In genomic region chr17:57612202-57613071, GRCh38 we compare ENCODE assay signal across 9 cellular contexts.
DNase-seq lines count a peak whose midpoint lies in the region; ATAC-seq and TF ChIP-seq lines count a peak whose summit lies in the region.
"Had no signal": no experiment of that assay in that cellular context is flagged by ENCODE, and none has a peak within 500 bp of the region (broad histone marks: within the 10 kb centered on the region; RNA-seq: fewer than 3 reads in every experiment).

No MANE protein-coding gene starts in this region.

- peaks cover 22% of the 10 kb centered on the region for H3K4me1 ChIP-seq in CD8-positive, alpha-beta memory T cell (ENCODE audit: insufficient read depth, low read length)
- no peaks in the 10 kb centered on the region for H3K4me1 ChIP-seq in uterus

- POLR2A ChIA-PET in CD8-positive, alpha-beta memory T cell (lab: Charles Lee) = no interaction called here

- no peaks in the 10 kb centered on the region for H3K9me3 ChIP-seq in CD8-positive, alpha-beta memory T cell (ENCODE audit: low read length)
- H3K9me3 ChIP-seq in uterus = no peaks in the 10 kb centered on the region

- no peak overlapping the region for H3K27ac ChIP-seq in CD8-positive, alpha-beta memory T cell (ENCODE audit: low read depth, low read length)
- no peak overlapping the region for H3K27ac ChIP-seq in uterus

- H3K4me1 Mint-ChIP-seq in CD8-positive, alpha-beta memory T cell = peaks cover 43 to 57% (median 50%) of the 10 kb centered on the region in 3 donors
- H3K4me1 Mint-ChIP-seq in IgD-negative memory B cell = peaks cover 7 to 14% (median 8%) of the 10 kb centered on the region in 3 donors

- no peaks in the 10 kb centered on the region for H3K27me3 ChIP-seq in CD8-positive, alpha-beta memory T cell (ENCODE audit: insufficient read depth, low read length, poor library complexity, severe bottlenecking)
- H3K27me3 ChIP-seq in uterus = no peaks in the 10 kb centered on the region

- TF ChIP-seq POLR2A in uterus (IDR thresholded peaks at IDR 0.05) = no peak

- H3K27me3 Mint-ChIP-seq in CD8-positive, alpha-beta memory T cell = no peaks in the 10 kb centered on the region
- H3K27me3 Mint-ChIP-seq in IgD-negative memory B cell = no peaks in the 10 kb centered on the region

- intact Hi-C loops in uterus (cut with DNase I; ENCODE audit: low total_unique reads) = no loop called here

- CTCF ChIA-PET in CD8-positive, alpha-beta memory T cell (lab: Charles Lee) = interaction anchor here (1.3 kb wide), 1 partner anchor 15 kb away, joined by 4 read pairs; no protein-coding TSS in a partner anchor

- H3K36me3 Mint-ChIP-seq in CD8-positive, alpha-beta memory T cell = peaks cover 6 to 22% (median 6%) of the 10 kb centered on the region in 3 donors
- peaks cover 8% of the 10 kb centered on the region for H3K36me3 Mint-ChIP-seq in IgD-negative memory B cell

- H3K4me3 ChIP-seq in CD8-positive, alpha-beta memory T cell (ENCODE audit: low read length) = no peak overlapping the region
- H3K4me3 ChIP-seq in uterus = no peak overlapping the region

- no peak for TF ChIP-seq CTCF in uterus (IDR thresholded peaks at IDR 0.05)

- DNase-seq in CD8-positive, alpha-beta memory T cell = peak in 4 of 5 donors; percentile 24 to 73 (median 45)
- peak; percentile 70 for DNase-seq in NOMO-1 treated with dmso at 0.1 percent for 144 hours (lab: John Stamatoyannopoulos, UW; ENCODE audit: unreplicated experiment)
- DNase-seq in iPS-NIHi7 (ENCODE audit: extremely low spot score) = peak; percentile 75
- DNase-seq in uterus = no peak
- no peak for DNase-seq in superior temporal gyrus (ENCODE audit: extremely low spot score)

- no peaks in the 10 kb centered on the region for H3K9me3 Mint-ChIP-seq in CD8-positive, alpha-beta memory T cell
- no peaks in the 10 kb centered on the region for H3K9me3 Mint-ChIP-seq in IgD-negative memory B cell

- H3K4me3 Mint-ChIP-seq in CD8-positive, alpha-beta memory T cell = peak overlapping the region in 4 of 7 donors; percentile 12 to 55 (median 30)
- H3K4me3 Mint-ChIP-seq in IgD-negative memory B cell = peak overlapping the region in 1 of 4 donors; percentile 29
- H3K4me3 Mint-ChIP-seq: T-helper 1 cell treated with Interleukin-12 subunit alpha and Interleukin-12 subunit beta and Interleukin-4 antibody, amounts not matched to agents 30 μg/mL and 1 μg/mL, for 36 hours had no signal

- no peak for ATAC-seq in GM19452 (IDR thresholded peaks at IDR 0.05; ENCODE audit: unreplicated experiment)
- no peak for ATAC-seq in GM18861 (IDR thresholded peaks at IDR 0.05; ENCODE audit: unreplicated experiment)

- peak overlapping the region in 7 of 8 donors; percentile 61 to 94 (median 92) for H3K27ac Mint-ChIP-seq in CD8-positive, alpha-beta memory T cell
- peak overlapping the region in 2 of 3 donors; percentile 19 to 90 for H3K27ac Mint-ChIP-seq in IgD-negative memory B cell
- H3K27ac Mint-ChIP-seq: T-helper 1 cell treated with Interleukin-12 subunit alpha and Interleukin-12 subunit beta and Interleukin-4 antibody, amounts not matched to agents 30 μg/mL and 1 μg/mL, for 36 hours had no signal

- peaks cover 4% of the 10 kb centered on the region for H3K36me3 ChIP-seq in CD8-positive, alpha-beta memory T cell (ENCODE audit: insufficient read depth, low read length)
- H3K36me3 ChIP-seq in uterus = peaks cover 0 to 2% of the 10 kb centered on the region in 2 donors

Comparison
In these comparisons a context has a peak if more than half of its experiments do, and no peak if none do; other contexts are left out.
1. DNase-seq: peak in CD8-positive, alpha-beta memory T cell (4 of 5), NOMO-1 treated with dmso at 0.1 percent for 144 hours (single experiment) and iPS-NIHi7 (single experiment); none in uterus (0 of 2) and superior temporal gyrus (single experiment).